12 cellular contexts compared by ENCODE assay signal in the genomic region with DNA sequence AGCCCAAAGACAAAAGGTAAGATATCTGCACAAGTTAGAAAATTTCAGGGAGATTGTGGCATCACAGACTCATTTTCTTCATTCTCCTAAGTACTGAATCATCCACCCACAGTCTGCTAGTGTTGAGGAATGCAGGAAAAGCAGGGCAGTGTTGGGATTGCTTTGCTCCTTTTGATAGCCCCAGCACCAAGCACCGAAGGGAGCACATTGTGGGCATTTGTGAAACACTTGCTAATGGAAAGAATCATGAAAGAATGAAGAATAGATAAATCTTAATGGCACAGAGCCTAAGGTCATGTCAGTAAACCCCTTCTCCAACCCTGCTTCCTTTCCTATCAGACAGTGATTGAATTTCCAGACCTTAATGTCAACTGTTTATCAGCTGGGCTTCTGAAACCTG.
DNase-seq lines count a peak whose midpoint lies in the region; ATAC-seq lines count a peak whose summit lies in the region.
"Had no signal": no experiment of that assay in that cellular context is flagged by ENCODE, and none has a peak within 500 bp of the region (broad histone marks: within the 10 kb centered on the region; RNA-seq: fewer than 3 reads in every experiment).

No MANE protein-coding gene starts in this region.

- H3K27me3 Mint-ChIP-seq in stimulated activated naive B cell treated with anti-CD40 and anti-IgM and Interleukin-4, amounts not matched to agents 10 μg/mL and 1 μg/mL and 100 μg/mL, for 72 hours, result no peaks in the 10 kb centered on the region
- H3K27me3 Mint-ChIP-seq: naive thymus-derived CD8-positive, alpha-beta T cell had no signal

- no peaks in the 10 kb centered on the region for H3K36me3 Mint-ChIP-seq in stimulated activated naive B cell treated with anti-CD40 and anti-IgM and Interleukin-4, amounts not matched to agents 10 μg/mL and 1 μg/mL and 100 μg/mL, for 72 hours

- H3K9me3 Mint-ChIP-seq in stimulated activated naive B cell treated with anti-CD40 and anti-IgM and Interleukin-4, amounts not matched to agents 10 μg/mL and 1 μg/mL and 100 μg/mL, for 72 hours, result peaks cover 0 to 2% of the 10 kb centered on the region in 2 donors
- H3K9me3 Mint-ChIP-seq: naive thymus-derived CD8-positive, alpha-beta T cell had no signal

- H3K4me1 Mint-ChIP-seq in stimulated activated naive B cell treated with anti-CD40 and anti-IgM and Interleukin-4, amounts not matched to agents 10 μg/mL and 1 μg/mL and 100 μg/mL, for 72 hours, result peaks cover 6 to 10% of the 10 kb centered on the region in 2 donors

- H3K27ac Mint-ChIP-seq in stimulated activated naive B cell treated with anti-CD40 and anti-IgM and Interleukin-4, amounts not matched to agents 10 μg/mL and 1 μg/mL and 100 μg/mL, for 72 hours, result no peak overlapping the region

- ATAC-seq in stimulated activated naive B cell treated with anti-CD40 and anti-IgM and Interleukin-4, amounts not matched to agents 10 μg/mL and 1 μg/mL and 100 μg/mL, for 72 hours (replicated peaks), result no peak
- ATAC-seq: K562; naive thymus-derived CD8-positive, alpha-beta T cell had no signal

- no peak overlapping the region for H3K4me3 Mint-ChIP-seq in stimulated activated naive B cell treated with anti-CD40 and anti-IgM and Interleukin-4, amounts not matched to agents 10 μg/mL and 1 μg/mL and 100 μg/mL, for 72 hours
- H3K4me3 Mint-ChIP-seq: naive thymus-derived CD8-positive, alpha-beta T cell had no signal

- DNase-seq in HCEC 1CT (peak; percentile 13), astrocyte of the hippocampus (ENCODE audit: low read depth, low spot score) (peak; percentile 75), iris pigment epithelial cell (ENCODE audit: low read depth) (peak; percentile 53), stromal cell of bone marrow (ENCODE audit: low read depth) (peak; percentile 17), CD1c-positive myeloid dendritic cell (ENCODE audit: extremely low spot score) (no peak), SW480 (ENCODE audit: low spot score) (no peak)
- DNase-seq in stimulated activated naive B cell treated with anti-CD40 and anti-IgM and Interleukin-4, amounts not matched to agents 10 μg/mL and 1 μg/mL and 100 μg/mL, for 72 hours, result no peak
- DNase-seq: activated naive CD4-positive, alpha-beta T cell treated with Interleukin-2 at 50 U/mL for 16 hours; cortex of kidney; naive thymus-derived CD8-positive, alpha-beta T cell; NCI-H69 had no signal

Comparison
In these comparisons a context has a peak if more than half of its experiments do, and no peak if none do; other contexts are left out.
1. DNase-seq: peak in HCEC 1CT (single experiment), astrocyte of the hippocampus (single experiment), iris pigment epithelial cell (single experiment) and stromal cell of bone marrow (single experiment); none in CD1c-positive myeloid dendritic cell (single experiment), SW480 (single experiment) and stimulated activated naive B cell treated with anti-CD40 and anti-IgM and Interleukin-4, amounts not matched to agents 10 μg/mL and 1 μg/mL and 100 μg/mL, for 72 hours (single experiment).